In genomic region chr12:88325076-88325827, GRCh38 we compare ENCODE assay signal across 9 cellular contexts.
A peak's percentile ranks its signal among the peaks of the same experiment; 100 is the strongest.
DNase-seq lines count a peak whose midpoint lies in the region; ATAC-seq and TF ChIP-seq lines count a peak whose summit lies in the region.
"Had no signal": no experiment of that assay in that cellular context is flagged by ENCODE, and none has a peak within 500 bp of the region (broad histone marks: within the 10 kb centered on the region; RNA-seq: fewer than 3 reads in every experiment).

No MANE protein-coding gene starts in this region.

- no peaks in the 10 kb centered on the region for H3K36me3 ChIP-seq in BJ (ENCODE audit: control insufficient read depth, insufficient read depth, low read length)
- H3K36me3 ChIP-seq in SK-N-SH (replicated peaks in 1 of 2; ENCODE audit: control insufficient read depth in 1 of 2, insufficient read depth in 2 of 2, low read length in 1 of 2) = no peaks in the 10 kb centered on the region
- no peaks in the 10 kb centered on the region for H3K36me3 ChIP-seq in HAP-1 (replicated peaks)

- in situ Hi-C loops in GM13976 (cut with MboI; ENCODE audit: low sequenced_read_pairs, unreplicated experiment) = no loop called here
- in situ Hi-C loops in HAP-1 (cut with MboI; ENCODE audit: low sequenced_read_pairs) = no loop called here

- peak overlapping the region; percentile 45; the same call in 1 of the 2 replicates for H3K4me2 ChIP-seq in SK-N-SH

- intact Hi-C loops in posterior vena cava (cut with DNase I) = no loop called here

- CTCF ChIA-PET in BJ (lab: Yijun Ruan, JAX) = interaction anchor here (0.9 to 2.1 kb wide), 7 partner anchors 9 to 675 kb away, joined by 3 to 7 read pairs (median 5); partner anchors contain the start of gene KITLG
- CTCF ChIA-PET in SK-N-SH (lab: Yijun Ruan, JAX) = interaction anchor here (0.9 to 1.5 kb wide), 2 partner anchors 9 to 12 kb away, joined by 3 to 4 read pairs; no protein-coding TSS in a partner anchor

- no peaks in the 10 kb centered on the region for H4K20me1 ChIP-seq in SK-N-SH (ENCODE audit: insufficient read depth)

- peaks cover 22% of the 10 kb centered on the region for H3F3A ChIP-seq in SK-N-SH (replicated peaks; ENCODE audit: insufficient read depth)

- H3K4me3 ChIP-seq in BJ (ENCODE audit: low read depth, low read length) (no peak overlapping the region), SK-N-SH (ENCODE audit: low read depth in 2 of 2, low read length in 1 of 2) (no peak overlapping the region), HAP-1 (no peak overlapping the region)

- peak overlapping the region; percentile 51 to 98; a peak in 3 of 4 replicates for H3K27ac ChIP-seq in SK-N-SH (ENCODE audit: low read depth in 2 of 2, low read length in 1 of 2)

- peak overlapping the region; percentile 62 for H2AFZ ChIP-seq in SK-N-SH (ENCODE audit: low read depth)

- no peaks in the 10 kb centered on the region for H3K9me2 ChIP-seq in SK-N-SH

- TF ChIP-seq EP300 in SK-N-SH (IDR thresholded peaks at IDR 0.05; ENCODE audit: borderline replicate concordance in 1 of 2, low read depth in 1 of 2, low read length in 1 of 2) = 0 out of 4 replicates have a peak, but pooled peaks of 1 of the 2 experiments have one; percentile 18

- POLR2A ChIA-PET in BJ (lab: Charles Lee) = interaction anchor here (0.7 to 1.0 kb wide), 2 partner anchors 26 to 170 kb away, joined by 4 read pairs; no protein-coding TSS in a partner anchor
- POLR2A ChIA-PET in SK-N-SH (lab: Yijun Ruan, JAX) = no interaction called here

- no peaks in the 10 kb centered on the region for H3K79me2 ChIP-seq in SK-N-SH (ENCODE audit: insufficient read depth)

- DNase-seq in BJ (ENCODE audit: low read depth) (peak; percentile 80), SK-N-SH (no peak), foreskin melanocyte (peak; percentile 74), posterior vena cava (ENCODE audit: low spot score) (peak; percentile 42), GM13976 (ENCODE audit: low spot score) (no peak), HAP-1 (ENCODE audit: low spot score in 2 of 2) (no peak)
- DNase-seq: Caco-2 had no signal

- TF ChIP-seq CTCF in BJ (IDR thresholded peaks at IDR 0.05; ENCODE audit: insufficient read depth, low read depth, low read length) = peak; percentile 49
- peak; percentile 21; the same call in 1 of the 2 replicates for TF ChIP-seq CTCF in SK-N-SH (IDR thresholded peaks at IDR 0.05)
- TF ChIP-seq CTCF in GM13976 (IDR thresholded peaks at IDR 0.05; ENCODE audit: borderline replicate concordance, control extremely low read depth, extremely low read depth, insufficient read depth, missing control alignments) = no peak

- H3K9me3 ChIP-seq in SK-N-SH (no peaks in the 10 kb centered on the region), HAP-1 (no peaks in the 10 kb centered on the region)
- H3K9me3 ChIP-seq: Caco-2 had no signal

- TF ChIP-seq RAD21 in SK-N-SH (IDR thresholded peaks at IDR 0.05; ENCODE audit: low read length) = no peak

- WGBS in SK-N-SH (ENCODE audit: low lambda C conversion rate) = 42% methylated on average over 1 of the region's 1 CpG

- H3K4me1 ChIP-seq in SK-N-SH (ENCODE audit: control insufficient read depth in 1 of 2, insufficient read depth in 2 of 2, low read depth in 1 of 2, low read length in 1 of 2) (peaks cover 0 to 16% of the 10 kb centered on the region in 2 experiments; a peak in 3 of 4 replicates), HAP-1 (no peaks in the 10 kb centered on the region)

- H3K27me3 ChIP-seq in BJ (ENCODE audit: control insufficient read depth, insufficient read depth, low read length) (no peaks in the 10 kb centered on the region), SK-N-SH (ENCODE audit: insufficient read depth) (no peaks in the 10 kb centered on the region), HAP-1 (ENCODE audit: low read depth) (no peaks in the 10 kb centered on the region)

- no peak for ATAC-seq in GM19452 (IDR thresholded peaks at IDR 0.05; ENCODE audit: unreplicated experiment)
- no peak for ATAC-seq in HG03135 (IDR thresholded peaks at IDR 0.05; ENCODE audit: unreplicated experiment)

- peak overlapping the region; percentile 69 for H3K9ac ChIP-seq in SK-N-SH

TF ChIP-seq in SK-N-SH, 30 proteins besides CTCF, POLR2A, EP300 and RAD21:
- TF ChIP-seq NFIC (IDR thresholded peaks at IDR 0.05; ENCODE audit: borderline replicate concordance) (peak; percentile 20; the same call in 1 of the 2 replicates), FOSL2 (IDR thresholded peaks at IDR 0.05; ENCODE audit: borderline replicate concordance, low read depth) (peak; percentile 66; the same call in 1 of the 2 replicates), MEF2A (IDR thresholded peaks at IDR 0.05; ENCODE audit: borderline replicate concordance, low read depth) (no peak), EZH2phosphoT487 (IDR thresholded peaks at IDR 0.05; ENCODE audit: borderline replicate concordance, low read depth) (no peak), PBX3 (IDR thresholded peaks at IDR 0.05) (peak; percentile 35), TCF12 (IDR thresholded peaks at IDR 0.05) (peak; percentile 43), NRF1 (IDR thresholded peaks at IDR 0.05; ENCODE audit: low read depth, low read length) (no peak), JUND (IDR thresholded peaks at IDR 0.05) (peak; percentile 71), IRF3 (IDR thresholded peaks at IDR 0.05; ENCODE audit: low read depth, low read length) (no peak)

Comparison
In these comparisons a context has a peak if more than half of its experiments do, and no peak if none do; other contexts are left out.
1. DNase-seq: peak in BJ (single experiment), foreskin melanocyte (single experiment) and posterior vena cava (single experiment); none in SK-N-SH (single experiment), GM13976 (single experiment) and HAP-1 (0 of 2).